Comparison of ENCODE assay signal across 27 cellular contexts in genomic region chr6:43738267-43738676, GRCh38. TPM values are rescaled to one million over a fixed set of nuclear protein-coding genes. Genes with fewer than 3 reads are reported as not detected.
DNase-seq lines count a peak whose midpoint lies in the region; ATAC-seq, FAIRE-seq and TF ChIP-seq lines count a peak whose summit lies in the region.
"Had no signal": no experiment of that assay in that cellular context is flagged by ENCODE, and none has a peak within 500 bp of the region (broad histone marks: within the 10 kb centered on the region; RNA-seq: fewer than 3 reads in every experiment).

No MANE protein-coding gene starts in this region.

- TF ChIP-seq EP300 in K562 (IDR thresholded peaks at IDR 0.05; ENCODE audit: low read length): no peak

- no peak for TF ChIP-seq POLR2A in K562 (conservative IDR thresholded peaks at IDR 0.05)
- TF ChIP-seq POLR2A in prostate gland (IDR thresholded peaks at IDR 0.05): no peak

- intact Hi-C loops in K562 (cut with micrococcal nuclease): no loop called here
- intact Hi-C loops in prostate gland (cut with DNase I): no loop called here

- no peaks in the 10 kb centered on the region; a peak in 1 of 5 replicates for H3K27me3 ChIP-seq in K562 (ENCODE audit: control insufficient read depth in 2 of 2, insufficient read depth in 2 of 2, low read length in 2 of 2)
- H3K27me3 ChIP-seq in mesendoderm (ENCODE audit: insufficient read depth, low read length, poor library complexity): no peaks in the 10 kb centered on the region
- no peaks in the 10 kb centered on the region for H3K27me3 ChIP-seq in prostate gland (replicated peaks; ENCODE audit: insufficient read depth)
- H3K27me3 ChIP-seq: ascending aorta, BLaER1, hepatocyte, SJSA1, transverse colon had no signal

- peaks cover 4% of the 10 kb centered on the region for H3K27me3 Mint-ChIP-seq in activated naive CD8-positive, alpha-beta T cell treated with anti-CD3 and anti-CD28 coated beads, Interleukin-2, amount 10 ng/mL, durations not matched to agents 7 days and 5 days
- H3K27me3 Mint-ChIP-seq in activated naive CD8-positive, alpha-beta T cell treated with anti-CD3 and anti-CD28 coated beads, Interleukin-2, amount 50 U/mL, for 24 hours: no peaks in the 10 kb centered on the region

- no peak overlapping the region for H4K8ac ChIP-seq in mesendoderm (ENCODE audit: low read depth, low read length)

- no peaks in the 10 kb centered on the region for H3K9me3 ChIP-seq in K562 (replicated peaks; ENCODE audit: control insufficient read depth, insufficient read depth, low read depth, low read length)
- H3K9me3 ChIP-seq in prostate gland: no peaks in the 10 kb centered on the region
- H3K9me3 ChIP-seq: ascending aorta, BLaER1, SJSA1, transverse colon had no signal

- POLR2A ChIA-PET in activated naive CD8-positive, alpha-beta T cell treated with anti-CD3 and anti-CD28 coated beads, Interleukin-2, amount 10 ng/mL, durations not matched to agents 7 days and 5 days (lab: Charles Lee): no interaction called here
- POLR2A ChIA-PET in K562 (lab: Yijun Ruan, JAX) (interaction anchor here (1.0 kb wide), 1 partner anchor 588 kb away, joined by 4 read pairs; no protein-coding TSS in a partner anchor), GM10248 (lab: Yijun Ruan, JAX) (no interaction called here)

- H3K36me3 ChIP-seq in K562 (ENCODE audit: control insufficient read depth, insufficient read depth, low read length): no peaks in the 10 kb centered on the region
- H3K36me3 ChIP-seq in mesendoderm (ENCODE audit: control insufficient read depth, insufficient read depth, low read length): no peaks in the 10 kb centered on the region
- no peaks in the 10 kb centered on the region for H3K36me3 ChIP-seq in prostate gland
- H3K36me3 ChIP-seq: ascending aorta, BLaER1, SJSA1, transverse colon had no signal

- ATAC-seq in activated naive CD8-positive, alpha-beta T cell treated with anti-CD3 and anti-CD28 coated beads, Interleukin-2, amount 10 ng/mL, durations not matched to agents 7 days and 5 days (ENCODE audit: low read depth): no peak
- ATAC-seq in activated naive CD8-positive, alpha-beta T cell treated with anti-CD3 and anti-CD28 coated beads, Interleukin-2, amount 50 U/mL, for 24 hours: no peak
- ATAC-seq in K562: no peak
- ATAC-seq: Panc1; stimulated activated naive CD8-positive, alpha-beta T cell treated with anti-CD3 and anti-CD28 coated beads, Interleukin-15, amount 100 ng/mL, for 72 hours had no signal

- no peak for FAIRE-seq in K562 (lab: Jason Lieb, UNC)

- H3K4me3 ChIP-seq in K562 (no peak overlapping the region), mesendoderm (ENCODE audit: low read length) (no peak overlapping the region), prostate gland (no peak overlapping the region)
- H3K4me3 ChIP-seq: ascending aorta, BLaER1, hepatocyte, SJSA1, transverse colon had no signal

- peak overlapping the region; percentile 70 for H2AK5ac ChIP-seq in mesendoderm (ENCODE audit: low read length)

- no peaks in the 10 kb centered on the region for H3K9me3 Mint-ChIP-seq in activated naive CD8-positive, alpha-beta T cell treated with anti-CD3 and anti-CD28 coated beads, Interleukin-2, amount 10 ng/mL, durations not matched to agents 7 days and 5 days
- H3K9me3 Mint-ChIP-seq in activated naive CD8-positive, alpha-beta T cell treated with anti-CD3 and anti-CD28 coated beads, Interleukin-2, amount 50 U/mL, for 24 hours: no peaks in the 10 kb centered on the region
- H3K9me3 Mint-ChIP-seq: T-helper 1 cell treated with Interleukin-12 subunit alpha and Interleukin-12 subunit beta and Interleukin-4 antibody, amounts not matched to agents 30 μg/mL and 1 μg/mL, for 36 hours had no signal

- peak; percentile 4 for DNase-seq in activated naive CD8-positive, alpha-beta T cell treated with anti-CD3 and anti-CD28 coated beads, Interleukin-2, amount 10 ng/mL, durations not matched to agents 7 days and 5 days
- DNase-seq in activated naive CD8-positive, alpha-beta T cell treated with anti-CD3 and anti-CD28 coated beads, Interleukin-2, amount 50 U/mL, for 24 hours: no peak
- DNase-seq in K562 (ENCODE audit: extremely low read depth in 1 of 4, low spot score in 3 of 4) (no peak), mesendoderm (no peak), ureter (ENCODE audit: low spot score) (peak; percentile 1), prostate gland (ENCODE audit: low spot score) (no peak), NCI-H2227 (lab: John Stamatoyannopoulos, UW; ENCODE audit: unreplicated experiment) (no peak), GM10248 (ENCODE audit: extremely low spot score) (no peak)
- DNase-seq: activated CD4-positive, alpha-beta T cell treated with anti-CD3 and anti-CD28 coated beads, Interleukin-2, amount 50 U/mL, for 1 hour; activated naive CD4-positive, alpha-beta T cell treated with Interleukin-2 at 50 U/mL for 16 hours; activated T-cell treated with anti-CD3 and anti-CD28 coated beads for 4 hours; COR-L47; effector CD8-positive, alpha-beta T cell; foreskin melanocyte; NCI-H1092 treated with DMSO at 0.1 percent for 48 hours; NCI-H2029; NK-92 treated with Interleukin-12 subunit alpha and Interleukin-12 subunit beta, amount 100 ng/mL, for 24 hours; nucleus accumbens; stimulated activated CD4-positive, alpha-beta T cell treated with anti-CD3 and anti-CD28 coated beads, Interleukin-4, amount 100 ng/mL, for 24 hours; stimulated activated naive CD8-positive, alpha-beta T cell treated with anti-CD3 and anti-CD28 coated beads, Interleukin-15, amount 100 ng/mL, for 72 hours; transverse colon had no signal

- H3K79me2 ChIP-seq in K562 (ENCODE audit: control insufficient read depth, insufficient read depth, low read length) (no peaks in the 10 kb centered on the region), mesendoderm (ENCODE audit: control insufficient read depth, insufficient read depth, low read length) (no peaks in the 10 kb centered on the region)
- H3K79me2 ChIP-seq: hepatocyte had no signal

- no peak overlapping the region for H3K18ac ChIP-seq in mesendoderm (ENCODE audit: low read length)

- no peak for TF ChIP-seq CTCF in K562 (IDR thresholded peaks at IDR 0.05 in 2 of 3, conservative IDR thresholded peaks at IDR 0.05 in 1 of 3; ENCODE audit: insufficient read depth in 2 of 3, low read depth in 1 of 3, low read length in 3 of 3)
- TF ChIP-seq CTCF in prostate gland (IDR thresholded peaks at IDR 0.05): no peak
- no peak for TF ChIP-seq CTCF in GM10248 (IDR thresholded peaks at IDR 0.05; ENCODE audit: control extremely low read depth, extremely low read depth, low read depth, missing control alignments)

- H3K4me2 ChIP-seq in K562 (ENCODE audit: insufficient read depth, low read length) (no peak overlapping the region; the same call in 1 of the 2 replicates), mesendoderm (ENCODE audit: low read length) (no peak overlapping the region)
- H3K4me2 ChIP-seq: BLaER1, hepatocyte had no signal

- H3K4me1 ChIP-seq in K562 (replicated peaks in 1 of 2; ENCODE audit: control insufficient read depth in 2 of 2, insufficient read depth in 2 of 2, low read length in 2 of 2) (peaks cover 30 to 40% of the 10 kb centered on the region in 2 experiments), mesendoderm (ENCODE audit: control insufficient read depth, low read depth, low read length) (no peaks in the 10 kb centered on the region), prostate gland (replicated peaks) (peaks cover 12% of the 10 kb centered on the region)
- H3K4me1 ChIP-seq: ascending aorta, SJSA1 had no signal

- 57% methylated on average over 3 of the region's 3 CpGs for WGBS in K562 (ENCODE audit: insufficient coverage, low coverage, missing lambda C conversion rate)
- no CpG with 5 or more reads among the region's 3 CpGs for WGBS in mesendoderm (ENCODE audit: extremely low coverage, insufficient coverage, low lambda C conversion rate)
- WGBS in prostate gland: 55% methylated on average over 3 of the region's 3 CpGs

- CTCF ChIA-PET in K562 (lab: Yijun Ruan, JAX; ENCODE audit: low intra/inter-chr PET ratio) (no interaction called here), GM10248 (lab: Yijun Ruan, JAX) (interaction anchor here (1.6 kb wide), 1 partner anchor 14 kb away, joined by 4 read pairs; no protein-coding TSS in a partner anchor)

- H2AFZ ChIP-seq in K562 (ENCODE audit: low read depth, low read length): no peak overlapping the region
- H2AFZ ChIP-seq: hepatocyte had no signal

- H3K79me1 ChIP-seq in mesendoderm (ENCODE audit: low read length): no peaks in the 10 kb centered on the region

- no peak overlapping the region for H3K4me3 Mint-ChIP-seq in activated naive CD8-positive, alpha-beta T cell treated with anti-CD3 and anti-CD28 coated beads, Interleukin-2, amount 10 ng/mL, durations not matched to agents 7 days and 5 days
- no peak overlapping the region for H3K4me3 Mint-ChIP-seq in activated naive CD8-positive, alpha-beta T cell treated with anti-CD3 and anti-CD28 coated beads, Interleukin-2, amount 50 U/mL, for 24 hours
- H3K4me3 Mint-ChIP-seq: stimulated activated naive CD8-positive, alpha-beta T cell treated with anti-CD3 and anti-CD28 coated beads, Interleukin-15, amount 100 ng/mL, for 72 hours; T-helper 1 cell treated with Interleukin-12 subunit alpha and Interleukin-12 subunit beta and Interleukin-4 antibody, amounts not matched to agents 30 μg/mL and 1 μg/mL, for 36 hours had no signal

- no peak for TF ChIP-seq RAD21 in K562 (CRISPR knock-in tag; conservative IDR thresholded peaks at IDR 0.05 in 1 of 2, IDR thresholded peaks at IDR 0.05 in 1 of 2)

- H3K56ac ChIP-seq in mesendoderm (ENCODE audit: low read length): no peak overlapping the region

- H2BK15ac ChIP-seq in mesendoderm (replicated peaks; ENCODE audit: low read depth): no peak overlapping the region

- no peak overlapping the region for H2BK5ac ChIP-seq in mesendoderm (ENCODE audit: low read length)

- H3K27ac ChIP-seq in K562 (ENCODE audit: extremely low read depth, low read depth, low read length) (no peak overlapping the region; the same call in 2 of the 3 replicates), mesendoderm (ENCODE audit: low read depth, low read length) (no peak overlapping the region), prostate gland (peak overlapping the region in 1 of 2 donors; percentile 93)
- H3K27ac ChIP-seq: ascending aorta, BLaER1, hepatocyte, SJSA1, transverse colon had no signal

- in situ Hi-C loops in K562 (cut with MboI): no loop called here

- H3K23ac ChIP-seq in mesendoderm (ENCODE audit: low read length): no peak overlapping the region

- BruUV-seq in K562 (replicated peaks; lab: Mats Ljungman, UMichigan): no TSS peak

- peaks cover 13% of the 10 kb centered on the region for H3K4me1 Mint-ChIP-seq in activated naive CD8-positive, alpha-beta T cell treated with anti-CD3 and anti-CD28 coated beads, Interleukin-2, amount 10 ng/mL, durations not matched to agents 7 days and 5 days
- peaks cover 33% of the 10 kb centered on the region for H3K4me1 Mint-ChIP-seq in activated naive CD8-positive, alpha-beta T cell treated with anti-CD3 and anti-CD28 coated beads, Interleukin-2, amount 50 U/mL, for 24 hours

- H3K9ac ChIP-seq in K562 (ENCODE audit: insufficient read depth in 1 of 2, low read depth in 2 of 2, low read length in 2 of 2) (no peak overlapping the region), mesendoderm (ENCODE audit: low read length) (no peak overlapping the region)
- H3K9ac ChIP-seq: BLaER1 had no signal

- no peak overlapping the region for H4K5ac ChIP-seq in mesendoderm (ENCODE audit: low read length)

- no peaks in the 10 kb centered on the region for H4K20me1 ChIP-seq in K562 (replicated peaks; ENCODE audit: control insufficient read depth, insufficient read depth, low read length)
- H4K20me1 ChIP-seq: BLaER1 had no signal

- H3K9me1 ChIP-seq in K562 (ENCODE audit: control insufficient read depth, insufficient read depth, low read length): peaks cover 3% of the 10 kb centered on the region

- H3K36me3 Mint-ChIP-seq in activated naive CD8-positive, alpha-beta T cell treated with anti-CD3 and anti-CD28 coated beads, Interleukin-2, amount 10 ng/mL, durations not matched to agents 7 days and 5 days: no peaks in the 10 kb centered on the region
- peaks cover under 1% of the 10 kb centered on the region for H3K36me3 Mint-ChIP-seq in activated naive CD8-positive, alpha-beta T cell treated with anti-CD3 and anti-CD28 coated beads, Interleukin-2, amount 50 U/mL, for 24 hours (ENCODE audit: low read depth)

- H3K4ac ChIP-seq in mesendoderm (ENCODE audit: low read depth, low read length): no peak overlapping the region

- peak overlapping the region; percentile 35 for H3K27ac Mint-ChIP-seq in activated naive CD8-positive, alpha-beta T cell treated with anti-CD3 and anti-CD28 coated beads, Interleukin-2, amount 10 ng/mL, durations not matched to agents 7 days and 5 days
- no peak overlapping the region for H3K27ac Mint-ChIP-seq in activated naive CD8-positive, alpha-beta T cell treated with anti-CD3 and anti-CD28 coated beads, Interleukin-2, amount 50 U/mL, for 24 hours
- H3K27ac Mint-ChIP-seq: T-helper 1 cell treated with Interleukin-12 subunit alpha and Interleukin-12 subunit beta and Interleukin-4 antibody, amounts not matched to agents 30 μg/mL and 1 μg/mL, for 36 hours had no signal

- no peak overlapping the region for H2BK120ac ChIP-seq in mesendoderm (ENCODE audit: low read depth, low read length)

RNA-seq across cellular contexts. Expression of gene VEGFA, which starts 31.7 kb away (rescaled TPM):
- 10 to 100 TPM; 33.6 to 39.5 TPM for total RNA-seq in activated naive CD8-positive, alpha-beta T cell treated with anti-CD3 and anti-CD28 coated beads, Interleukin-2, amount 10 ng/mL, durations not matched to agents 7 days and 5 days
- total RNA-seq in K562 (2011; cell fraction: chromatin; rRNA removed; ENCODE audit: low replicate concordance): 511 and 945 TPM in 2 replicates
- 536 and 553 TPM in 2 replicates for total RNA-seq in K562 (2011; cell fraction: nucleolus; rRNA removed)
- 559 and 592 TPM in 2 replicates for total RNA-seq in K562 (2011; cell fraction: nucleoplasm; rRNA removed)
- total RNA-seq in K562 (2014; rRNA removed): 124 and 144 TPM in 2 replicates
- total RNA-seq in K562 (2014; rRNA removed; fragmentation: Illumina TruSeq; extraction: Trizol): 66.5 and 70.7 TPM in 2 replicates
- 25.8 and 27.0 TPM in 2 replicates for total RNA-seq in K562 (2015; rRNA removed; fragmentation: Illumina TruSeq; extraction: Trizol)
- total RNA-seq in K562 (2021): 131 and 159 TPM in 2 replicates
- 271 and 467 TPM in 2 replicates for polyA plus RNA-seq in K562 (2011; rRNA removed)
- polyA plus RNA-seq in K562 (2011; cell fraction: cytosol; rRNA removed): 222 and 346 TPM in 2 replicates
- 1,880 and 1,961 TPM in 2 replicates for polyA plus RNA-seq in K562 (2011; cell fraction: nucleus; rRNA removed)
- 112 and 555 TPM in 2 replicates for polyA plus RNA-seq in K562 (2012)
- polyA plus RNA-seq in K562 (2014; fragmentation: Illumina TruSeq; extraction: Trizol): 134 and 172 TPM in 2 replicates
- polyA plus RNA-seq in K562 (2014; fragmentation: Nextera tagmentation; extraction: Ambion mirVana): 10 to 100 TPM; 14.0 to 16.0 TPM
- 179 and 182 TPM in 2 replicates for polyA plus RNA-seq in K562 (2014; rRNA removed)
- polyA minus RNA-seq in K562 (2011; rRNA and poly(A)+ RNA removed): 359 and 374 TPM in 2 replicates
- 79.8 and 123 TPM in 2 replicates for polyA minus RNA-seq in K562 (2011; cell fraction: cytosol; rRNA and poly(A)+ RNA removed)
- polyA minus RNA-seq in K562 (2011; cell fraction: nucleus; rRNA and poly(A)+ RNA removed): 310 and 397 TPM in 2 replicates
- polyA plus RNA-seq in mesendoderm (2013, experiment 1 of 2): 27.0 TPM
- 29.4 TPM for polyA plus RNA-seq in mesendoderm (2013, experiment 2 of 2)
- total RNA-seq in ureter: 261 TPM
- 100 to 1,000 TPM; 127 to 335 TPM for total RNA-seq in prostate gland

RNA-seq across cellular contexts. Expression of gene MRPS18A, which starts 50.7 kb away (rescaled TPM):
- total RNA-seq in activated naive CD8-positive, alpha-beta T cell treated with anti-CD3 and anti-CD28 coated beads, Interleukin-2, amount 10 ng/mL, durations not matched to agents 7 days and 5 days: 10 to 100 TPM; 38.3 to 40.3 TPM
- 30.9 and 95.8 TPM in 2 replicates for total RNA-seq in K562 (2011; cell fraction: chromatin; rRNA removed; ENCODE audit: low replicate concordance)
- 81.3 and 96.7 TPM in 2 replicates for total RNA-seq in K562 (2011; cell fraction: nucleolus; rRNA removed)
- total RNA-seq in K562 (2011; cell fraction: nucleoplasm; rRNA removed): 48.8 and 57.7 TPM in 2 replicates
- 130 and 161 TPM in 2 replicates for total RNA-seq in K562 (2014; rRNA removed)
- total RNA-seq in K562 (2014; rRNA removed; fragmentation: Illumina TruSeq; extraction: Trizol): 63.9 and 87.5 TPM in 2 replicates
- total RNA-seq in K562 (2015; rRNA removed; fragmentation: Illumina TruSeq; extraction: Trizol): 115 and 119 TPM in 2 replicates
- total RNA-seq in K562 (2021): 102 and 104 TPM in 2 replicates
- 104 and 112 TPM in 2 replicates for polyA plus RNA-seq in K562 (2011; rRNA removed)
- polyA plus RNA-seq in K562 (2011; cell fraction: cytosol; rRNA removed): 155 and 252 TPM in 2 replicates
- polyA plus RNA-seq in K562 (2011; cell fraction: nucleus; rRNA removed): 54.3 and 56.2 TPM in 2 replicates
- 113 and 127 TPM in 2 replicates for polyA plus RNA-seq in K562 (2012)
- 159 and 185 TPM in 2 replicates for polyA plus RNA-seq in K562 (2014; fragmentation: Illumina TruSeq; extraction: Trizol)
- polyA plus RNA-seq in K562 (2014; fragmentation: Nextera tagmentation; extraction: Ambion mirVana): 100 to 1,000 TPM; 204 to 243 TPM
- 125 and 133 TPM in 2 replicates for polyA plus RNA-seq in K562 (2014; rRNA removed)
- polyA minus RNA-seq in K562 (2011; rRNA and poly(A)+ RNA removed): 78.1 and 100 TPM in 2 replicates
- polyA minus RNA-seq in K562 (2011; cell fraction: cytosol; rRNA and poly(A)+ RNA removed): 41.0 and 52.2 TPM in 2 replicates
- polyA minus RNA-seq in K562 (2011; cell fraction: nucleus; rRNA and poly(A)+ RNA removed): 41.9 and 47.8 TPM in 2 replicates
- 72.3 TPM for polyA plus RNA-seq in mesendoderm (2013, experiment 1 of 2)
- 71.9 TPM for polyA plus RNA-seq in mesendoderm (2013, experiment 2 of 2)
- total RNA-seq in ureter: 41.8 TPM
- total RNA-seq in prostate gland: 10 to 100 TPM; 56.6 to 56.9 TPM

Comparison
In these comparisons a context has a peak if more than half of its experiments do, and no peak if none do; other contexts are left out.
1. DNase-seq: peak in activated naive CD8-positive, alpha-beta T cell treated with anti-CD3 and anti-CD28 coated beads, Interleukin-2, amount 10 ng/mL, durations not matched to agents 7 days and 5 days (single experiment) and ureter (single experiment); none in activated naive CD8-positive, alpha-beta T cell treated with anti-CD3 and anti-CD28 coated beads, Interleukin-2, amount 50 U/mL, for 24 hours (single experiment), K562 (0 of 4), mesendoderm (single experiment), prostate gland (single experiment), NCI-H2227 (single experiment) and GM10248 (single experiment).